In genomic region chrX:156008915-156009314, GRCh38 we compare ENCODE assay signal across 1 cellular context.
A peak's percentile ranks its signal among the peaks of the same experiment; 100 is the strongest.
TF ChIP-seq lines count a peak whose summit lies in the region.

No MANE protein-coding gene starts in this region.

TF ChIP-seq in K562, 482 proteins besides CTCF, POLR2A, EP300 and RAD21 (continued from another document):
- no peak for TF ChIP-seq GMEB1 (CRISPR knock-in tag; IDR thresholded peaks at IDR 0.05)
- TF ChIP-seq, protein P1, sequence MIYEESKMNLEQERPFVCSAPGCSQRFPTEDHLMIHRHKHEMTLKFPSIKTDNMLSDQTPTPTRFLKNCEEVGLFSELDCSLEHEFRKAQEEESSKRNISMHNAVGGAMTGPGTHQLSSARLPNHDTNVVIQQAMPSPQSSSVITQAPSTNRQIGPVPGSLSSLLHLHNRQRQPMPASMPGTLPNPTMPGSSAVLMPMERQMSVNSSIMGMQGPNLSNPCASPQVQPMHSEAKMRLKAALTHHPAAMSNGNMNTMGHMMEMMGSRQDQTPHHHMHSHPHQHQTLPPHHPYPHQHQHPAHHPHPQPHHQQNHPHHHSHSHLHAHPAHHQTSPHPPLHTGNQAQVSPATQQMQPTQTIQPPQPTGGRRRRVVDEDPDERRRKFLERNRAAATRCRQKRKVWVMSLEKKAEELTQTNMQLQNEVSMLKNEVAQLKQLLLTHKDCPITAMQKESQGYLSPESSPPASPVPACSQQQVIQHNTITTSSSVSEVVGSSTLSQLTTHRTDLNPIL (CRISPR knock-in tag; IDR thresholded peaks at IDR 0.05): no peak
- TF ChIP-seq KAT2B (IDR thresholded peaks at IDR 0.05; ENCODE audit: low read depth, low read length): no peak
- no peak for TF ChIP-seq ZBTB33 (CRISPR knock-in tag; IDR thresholded peaks at IDR 0.05)
- TF ChIP-seq MXI1 (IDR thresholded peaks at IDR 0.05; ENCODE audit: low read depth, low read length): no peak
- TF ChIP-seq CBFB (CRISPR knock-in tag; IDR thresholded peaks at IDR 0.05): no peak
- peak; percentile 34; the same call in 1 of the 2 replicates for TF ChIP-seq BCOR (IDR thresholded peaks at IDR 0.05)
- 0 out of 2 replicates have a peak, but pooled peaks have one; percentile 50 for TF ChIP-seq HDGF (IDR thresholded peaks at IDR 0.05)
- TF ChIP-seq ZNF354B (CRISPR knock-in tag; IDR thresholded peaks at IDR 0.05): no peak
- TF ChIP-seq, protein P2, sequence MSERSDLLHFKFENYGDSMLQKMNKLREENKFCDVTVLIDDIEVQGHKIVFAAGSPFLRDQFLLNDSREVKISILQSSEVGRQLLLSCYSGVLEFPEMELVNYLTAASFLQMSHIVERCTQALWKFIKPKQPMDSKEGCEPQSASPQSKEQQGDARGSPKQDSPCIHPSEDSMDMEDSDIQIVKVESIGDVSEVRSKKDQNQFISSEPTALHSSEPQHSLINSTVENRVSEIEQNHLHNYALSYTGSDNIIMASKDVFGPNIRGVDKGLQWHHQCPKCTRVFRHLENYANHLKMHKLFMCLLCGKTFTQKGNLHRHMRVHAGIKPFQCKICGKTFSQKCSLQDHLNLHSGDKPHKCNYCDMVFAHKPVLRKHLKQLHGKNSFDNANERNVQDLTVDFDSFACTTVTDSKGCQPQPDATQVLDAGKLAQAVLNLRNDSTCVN (CRISPR knock-in tag; IDR thresholded peaks at IDR 0.05): peak; percentile 58; the same call in 1 of the 2 replicates
- TF ChIP-seq THRAP3 (IDR thresholded peaks at IDR 0.05; ENCODE audit: borderline replicate concordance): peak; percentile 71; the same call in 1 of the 2 replicates
- TF ChIP-seq, protein P3, sequence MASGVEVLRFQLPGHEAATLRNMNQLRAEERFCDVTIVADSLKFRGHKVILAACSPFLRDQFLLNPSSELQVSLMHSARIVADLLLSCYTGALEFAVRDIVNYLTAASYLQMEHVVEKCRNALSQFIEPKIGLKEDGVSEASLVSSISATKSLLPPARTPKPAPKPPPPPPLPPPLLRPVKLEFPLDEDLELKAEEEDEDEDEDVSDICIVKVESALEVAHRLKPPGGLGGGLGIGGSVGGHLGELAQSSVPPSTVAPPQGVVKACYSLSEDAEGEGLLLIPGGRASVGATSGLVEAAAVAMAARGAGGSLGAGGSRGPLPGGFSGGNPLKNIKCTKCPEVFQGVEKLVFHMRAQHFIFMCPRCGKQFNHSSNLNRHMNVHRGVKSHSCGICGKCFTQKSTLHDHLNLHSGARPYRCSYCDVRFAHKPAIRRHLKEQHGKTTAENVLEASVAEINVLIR (CRISPR knock-in tag; IDR thresholded peaks at IDR 0.05): no peak
- no peak for TF ChIP-seq EHMT2 (IDR thresholded peaks at IDR 0.05)
- TF ChIP-seq MYBL2 (IDR thresholded peaks at IDR 0.05; ENCODE audit: low read depth): peak; percentile 13; the same call in 1 of the 2 replicates
- TF ChIP-seq MYBL2 (CRISPR knock-in tag; IDR thresholded peaks at IDR 0.05; ENCODE audit: borderline replicate concordance): no peak
- 0 out of 2 replicates have a peak, but pooled peaks have one; percentile 14 for TF ChIP-seq ARID1B (IDR thresholded peaks at IDR 0.05)
- TF ChIP-seq MBD2 (IDR thresholded peaks at IDR 0.05; ENCODE audit: borderline replicate concordance, low read depth): no peak
- TF ChIP-seq SNRNP70 (optimal IDR thresholded peaks at IDR 0.05; ENCODE audit: low read depth, low read length): no peak
- TF ChIP-seq KLF1 (tag; IDR thresholded peaks at IDR 0.05): no peak
- TF ChIP-seq, protein P4, sequence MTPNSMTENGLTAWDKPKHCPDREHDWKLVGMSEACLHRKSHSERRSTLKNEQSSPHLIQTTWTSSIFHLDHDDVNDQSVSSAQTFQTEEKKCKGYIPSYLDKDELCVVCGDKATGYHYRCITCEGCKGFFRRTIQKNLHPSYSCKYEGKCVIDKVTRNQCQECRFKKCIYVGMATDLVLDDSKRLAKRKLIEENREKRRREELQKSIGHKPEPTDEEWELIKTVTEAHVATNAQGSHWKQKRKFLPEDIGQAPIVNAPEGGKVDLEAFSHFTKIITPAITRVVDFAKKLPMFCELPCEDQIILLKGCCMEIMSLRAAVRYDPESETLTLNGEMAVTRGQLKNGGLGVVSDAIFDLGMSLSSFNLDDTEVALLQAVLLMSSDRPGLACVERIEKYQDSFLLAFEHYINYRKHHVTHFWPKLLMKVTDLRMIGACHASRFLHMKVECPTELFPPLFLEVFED (CRISPR knock-in tag; conservative IDR thresholded peaks at IDR 0.05): peak; percentile 77
- no peak for TF ChIP-seq TOE1 (IDR thresholded peaks at IDR 0.05; ENCODE audit: borderline replicate concordance)
- TF ChIP-seq TOE1 (CRISPR knock-in tag; IDR thresholded peaks at IDR 0.05; ENCODE audit: borderline replicate concordance, low read depth): no peak
- TF ChIP-seq NR2C2 (CRISPR knock-in tag; IDR thresholded peaks at IDR 0.05): no peak
- TF ChIP-seq NR2C2 (tag; IDR thresholded peaks at IDR 0.05): no peak
- no peak for TF ChIP-seq SRSF3 (IDR thresholded peaks at IDR 0.05; ENCODE audit: insufficient read depth, low read length)
- TF ChIP-seq, protein P5, sequence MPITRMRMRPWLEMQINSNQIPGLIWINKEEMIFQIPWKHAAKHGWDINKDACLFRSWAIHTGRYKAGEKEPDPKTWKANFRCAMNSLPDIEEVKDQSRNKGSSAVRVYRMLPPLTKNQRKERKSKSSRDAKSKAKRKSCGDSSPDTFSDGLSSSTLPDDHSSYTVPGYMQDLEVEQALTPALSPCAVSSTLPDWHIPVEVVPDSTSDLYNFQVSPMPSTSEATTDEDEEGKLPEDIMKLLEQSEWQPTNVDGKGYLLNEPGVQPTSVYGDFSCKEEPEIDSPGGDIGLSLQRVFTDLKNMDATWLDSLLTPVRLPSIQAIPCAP (CRISPR knock-in tag; IDR thresholded peaks at IDR 0.05; ENCODE audit: borderline replicate concordance): no peak
- no peak for TF ChIP-seq STAT5A (IDR thresholded peaks at IDR 0.05; ENCODE audit: borderline replicate concordance, low read length)
- TF ChIP-seq ETV5 (CRISPR knock-in tag; IDR thresholded peaks at IDR 0.05; ENCODE audit: low read depth): no peak
- TF ChIP-seq ARHGAP35 (IDR thresholded peaks at IDR 0.05; ENCODE audit: partially characterized antibody): peak; percentile 52
- peak; percentile 27 for TF ChIP-seq ASH1L (IDR thresholded peaks at IDR 0.05; ENCODE audit: borderline replicate concordance, low read depth, partially characterized antibody)
- TF ChIP-seq YBX1 (IDR thresholded peaks at IDR 0.05): no peak
- TF ChIP-seq, protein P6, sequence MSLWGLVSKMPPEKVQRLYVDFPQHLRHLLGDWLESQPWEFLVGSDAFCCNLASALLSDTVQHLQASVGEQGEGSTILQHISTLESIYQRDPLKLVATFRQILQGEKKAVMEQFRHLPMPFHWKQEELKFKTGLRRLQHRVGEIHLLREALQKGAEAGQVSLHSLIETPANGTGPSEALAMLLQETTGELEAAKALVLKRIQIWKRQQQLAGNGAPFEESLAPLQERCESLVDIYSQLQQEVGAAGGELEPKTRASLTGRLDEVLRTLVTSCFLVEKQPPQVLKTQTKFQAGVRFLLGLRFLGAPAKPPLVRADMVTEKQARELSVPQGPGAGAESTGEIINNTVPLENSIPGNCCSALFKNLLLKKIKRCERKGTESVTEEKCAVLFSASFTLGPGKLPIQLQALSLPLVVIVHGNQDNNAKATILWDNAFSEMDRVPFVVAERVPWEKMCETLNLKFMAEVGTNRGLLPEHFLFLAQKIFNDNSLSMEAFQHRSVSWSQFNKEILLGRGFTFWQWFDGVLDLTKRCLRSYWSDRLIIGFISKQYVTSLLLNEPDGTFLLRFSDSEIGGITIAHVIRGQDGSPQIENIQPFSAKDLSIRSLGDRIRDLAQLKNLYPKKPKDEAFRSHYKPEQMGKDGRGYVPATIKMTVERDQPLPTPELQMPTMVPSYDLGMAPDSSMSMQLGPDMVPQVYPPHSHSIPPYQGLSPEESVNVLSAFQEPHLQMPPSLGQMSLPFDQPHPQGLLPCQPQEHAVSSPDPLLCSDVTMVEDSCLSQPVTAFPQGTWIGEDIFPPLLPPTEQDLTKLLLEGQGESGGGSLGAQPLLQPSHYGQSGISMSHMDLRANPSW (CRISPR knock-in tag; IDR thresholded peaks at IDR 0.05): no peak
- no peak for TF ChIP-seq ZNF232 (CRISPR knock-in tag; IDR thresholded peaks at IDR 0.05)
- TF ChIP-seq PYGO2 (tag; IDR thresholded peaks at IDR 0.05): no peak
- 0 out of 2 replicates have a peak, but pooled peaks have one; percentile 51 for TF ChIP-seq SMARCA5 (IDR thresholded peaks at IDR 0.05)
- TF ChIP-seq FOXK2 (conservative IDR thresholded peaks at IDR 0.05 in 1 of 2, IDR thresholded peaks at IDR 0.05 in 1 of 2; ENCODE audit: low read depth in 2 of 2): 0 out of 4 replicates have a peak, but pooled peaks of 1 of the 2 experiments have one; percentile 28
- TF ChIP-seq CREM (IDR thresholded peaks at IDR 0.05; ENCODE audit: low read depth): no peak
- TF ChIP-seq ZNF644 (tag; IDR thresholded peaks at IDR 0.05; ENCODE audit: low read depth): no peak
- no peak for TF ChIP-seq XRCC5 (IDR thresholded peaks at IDR 0.05; ENCODE audit: low read depth, low read length)
- TF ChIP-seq SIRT6 (IDR thresholded peaks at IDR 0.05; ENCODE audit: low read depth, low read length): no peak
- no peak for TF ChIP-seq ZBTB1 (CRISPR knock-in tag; IDR thresholded peaks at IDR 0.05; ENCODE audit: borderline replicate concordance, low read depth)
- TF ChIP-seq BRD4 (IDR thresholded peaks at IDR 0.05): no peak
- no peak for TF ChIP-seq PCBP1 (IDR thresholded peaks at IDR 0.05; ENCODE audit: low read depth, low read length, poor library complexity, severe bottlenecking)
- TF ChIP-seq KLF13 (tag; IDR thresholded peaks at IDR 0.05; ENCODE audit: borderline replicate concordance, low read depth): no peak
- peak; percentile 77; the same call in 1 of the 2 replicates for TF ChIP-seq LARP7 (IDR thresholded peaks at IDR 0.05)
- no peak for TF ChIP-seq FOSL1 (tag; conservative IDR thresholded peaks at IDR 0.05)
- TF ChIP-seq ATF2 (CRISPR knock-in tag; IDR thresholded peaks at IDR 0.05): no peak
